In genomic region chr12:115451785-115452736, GRCh38 we compare ENCODE assay signal across 8 cellular contexts.
A peak's percentile ranks its signal among the peaks of the same experiment; 100 is the strongest.
DNase-seq lines count a peak whose midpoint lies in the region; ATAC-seq and TF ChIP-seq lines count a peak whose summit lies in the region.

No MANE protein-coding gene starts in this region.

- in situ Hi-C loops in GM13977 (cut with MboI; ENCODE audit: low pct_unique_long_range_greater_than_20kb, low sequenced_read_pairs, unreplicated experiment): no loop called here
- in situ Hi-C loops in astrocyte of the spinal cord (cut with HindIII; ENCODE audit: low sequenced_read_pairs): no loop called here

- no peak for ATAC-seq in GM18858 (IDR thresholded peaks at IDR 0.05; ENCODE audit: unreplicated experiment)
- no peak for ATAC-seq in HG03280 (IDR thresholded peaks at IDR 0.05; ENCODE audit: unreplicated experiment)
- no peak for ATAC-seq in GM21528 (IDR thresholded peaks at IDR 0.05; ENCODE audit: low FRiP score, unreplicated experiment)

- peaks cover 4% of the 10 kb centered on the region for H3K27me3 ChIP-seq in kidney epithelial cell (ENCODE audit: control insufficient read depth, insufficient read depth, low read length)

- H3K27ac ChIP-seq in substantia nigra (ENCODE audit: low read depth, low read length, poor library complexity, severe bottlenecking): peak overlapping the region; percentile 21

- H3K4me3 ChIP-seq in astrocyte of the spinal cord (ENCODE audit: low read depth, low read length) (peak overlapping the region; percentile 28), kidney epithelial cell (ENCODE audit: low read depth, low read length) (peak overlapping the region; percentile 31)

- TF ChIP-seq CTCF in GM13977 (IDR thresholded peaks at IDR 0.05; ENCODE audit: extremely low read depth, insufficient read depth, missing control alignments) (no peak), astrocyte of the spinal cord (IDR thresholded peaks at IDR 0.05; ENCODE audit: low read depth, low read length) (no peak), kidney epithelial cell (IDR thresholded peaks at IDR 0.05; ENCODE audit: insufficient read depth, low read length, poor library complexity, severe bottlenecking) (no peak)

- no peaks in the 10 kb centered on the region for H3K36me3 ChIP-seq in kidney epithelial cell (ENCODE audit: control insufficient read depth, insufficient read depth, low read length)

- peak; percentile 60 for DNase-seq in GM13977 (ENCODE audit: low spot score)
- peak; percentile 93 for DNase-seq in NCI-H1105 treated with DMSO at 0.1 percent for 48 hours (lab: John Stamatoyannopoulos, UW)
- DNase-seq in astrocyte of the spinal cord (ENCODE audit: low read depth, low spot score): no peak
- no peak for DNase-seq in kidney epithelial cell (ENCODE audit: low read depth)
- DNase-seq in substantia nigra (lab: John Stamatoyannopoulos, UW): peak in 13 of 49 donors; percentile 6 to 39 (median 17)

Comparison
In these comparisons a context has a peak if more than half of its experiments do, and no peak if none do; other contexts are left out.
1. DNase-seq: peak in GM13977 (single experiment) and NCI-H1105 treated with DMSO at 0.1 percent for 48 hours (single experiment); none in astrocyte of the spinal cord (single experiment) and kidney epithelial cell (single experiment).